Comparison of ENCODE assay signal across 11 cellular contexts in the genomic region with DNA sequence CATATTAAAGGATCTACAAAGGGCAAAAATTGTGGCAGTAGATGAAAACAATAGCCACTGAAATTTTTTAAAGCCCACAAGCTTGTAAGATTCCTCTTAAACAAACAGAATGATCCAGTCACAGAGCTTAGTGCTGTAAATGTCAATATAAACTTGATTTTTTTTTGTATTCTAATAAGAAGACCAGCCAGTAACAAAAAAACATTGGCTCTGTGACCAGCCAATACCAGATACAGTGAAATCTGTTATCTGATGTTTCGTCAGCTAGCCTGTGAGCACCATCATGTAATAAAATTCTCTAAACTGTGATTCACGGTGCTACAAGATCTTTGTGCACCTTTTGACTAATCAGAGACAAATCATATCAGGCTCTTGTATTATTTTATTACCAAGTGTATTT.
DNase-seq lines count a peak whose midpoint lies in the region; ATAC-seq, FAIRE-seq and TF ChIP-seq lines count a peak whose summit lies in the region.
"Had no signal": no experiment of that assay in that cellular context is flagged by ENCODE, and none has a peak within 500 bp of the region (broad histone marks: within the 10 kb centered on the region; RNA-seq: fewer than 3 reads in every experiment).

No MANE protein-coding gene starts in this region.

- no peaks in the 10 kb centered on the region for H3K27me3 Mint-ChIP-seq in activated B cell treated with CpG ODN at 0.5 μM for 24 hours
- H3K27me3 Mint-ChIP-seq: dendritic cell treated with granulocyte-macrophage colony-stimulating factor and Interleukin-4, amounts not matched to agents 40 ng/mL and 50 ng/mL, for 4 days had no signal

- H3K9me3 Mint-ChIP-seq in activated B cell treated with CpG ODN at 0.5 μM for 24 hours = peaks cover 2% of the 10 kb centered on the region
- H3K9me3 Mint-ChIP-seq: dendritic cell treated with granulocyte-macrophage colony-stimulating factor and Interleukin-4, amounts not matched to agents 40 ng/mL and 50 ng/mL, for 4 days had no signal

- H3F3A ChIP-seq in GM23248 (ENCODE audit: insufficient read depth) = peaks cover 72% of the 10 kb centered on the region

- ATAC-seq in activated B cell treated with CpG ODN at 0.5 μM for 24 hours (ENCODE audit: low read depth) = no peak
- peak; percentile 21 to 59 for ATAC-seq in left cardiac atrium
- no peak for ATAC-seq in HG03280 (IDR thresholded peaks at IDR 0.05; ENCODE audit: unreplicated experiment)

- no peak overlapping the region for H2AFZ ChIP-seq in GM23248

- peak overlapping the region; percentile 66 for H3K4me2 ChIP-seq in GM23248 (ENCODE audit: unreplicated experiment)

- H3K36me3 ChIP-seq in GM23248 (ENCODE audit: low read depth) = no peaks in the 10 kb centered on the region

- H3K4me3 ChIP-seq in GM23248 (peak overlapping the region; percentile 51), skin epidermis (no peak overlapping the region)

- H3K4me1 Mint-ChIP-seq in activated B cell treated with CpG ODN at 0.5 μM for 24 hours = peaks cover 76% of the 10 kb centered on the region

- H3K4me3 Mint-ChIP-seq in activated B cell treated with CpG ODN at 0.5 μM for 24 hours = no peak overlapping the region
- H3K4me3 Mint-ChIP-seq: dendritic cell treated with granulocyte-macrophage colony-stimulating factor and Interleukin-4, amounts not matched to agents 40 ng/mL and 50 ng/mL, for 4 days had no signal

- intact Hi-C loops in activated B cell treated with CpG ODN at 0.5 μM for 24 hours (cut with micrococcal nuclease) = loop anchor here (5.0 to 10.0 kb wide), 6 partner anchors 40 to 1683 kb away; a partner anchor contains a TSS
- intact Hi-C loops in left cardiac atrium (cut with DNase I) = loop anchor here (10.0 kb wide), 3 partner anchors 87 to 167 kb away; no protein-coding TSS in a partner anchor

- in situ Hi-C loops in GM23248 (cut with MboI) = no loop called here

- no peaks in the 10 kb centered on the region for H3K9me2 ChIP-seq in GM23248 (ENCODE audit: insufficient read depth)

- H3K27me3 ChIP-seq in GM23248 (replicated peaks; ENCODE audit: insufficient read depth) = no peaks in the 10 kb centered on the region

- WGBS in GM23248 (ENCODE audit: low coverage in 1 of 2, low lambda C conversion rate in 2 of 2, missing lambda C conversion rate in 2 of 2), 2 experiments = 0 to 2% methylated on average over 2 of the region's 2 CpGs

- POLR2A ChIA-PET in activated B cell treated with CpG ODN at 0.5 μM for 24 hours (lab: Charles Lee) = no interaction called here

- no peaks in the 10 kb centered on the region for H4K20me1 ChIP-seq in GM23248 (ENCODE audit: insufficient read depth)

- TF ChIP-seq POLR2A in GM12891 (IDR thresholded peaks at IDR 0.05; ENCODE audit: low read depth, low read length) = no peak

- peak overlapping the region; percentile 74 for H3K9ac ChIP-seq in GM23248

- no peak for FAIRE-seq in GM12891 (lab: Jason Lieb, UNC)

- no peaks in the 10 kb centered on the region for H3K9me3 ChIP-seq in GM23248 (ENCODE audit: low read depth)

- H3K79me2 ChIP-seq in GM23248 (ENCODE audit: insufficient read depth) = no peaks in the 10 kb centered on the region

- no peak for TF ChIP-seq CTCF in activated B cell treated with CpG ODN at 0.5 μM for 24 hours (IDR thresholded peaks at IDR 0.05)

- H3K27ac Mint-ChIP-seq in activated B cell treated with CpG ODN at 0.5 μM for 24 hours = peak overlapping the region; percentile 97

- H3K4me1 ChIP-seq in GM23248 (ENCODE audit: insufficient read depth) = peaks cover 63% of the 10 kb centered on the region

- DNase-seq in GM23248 (peak; percentile 91), activated B cell treated with CpG ODN at 0.5 μM for 24 hours (no peak), left cardiac atrium (no peak), GM12891 (ENCODE audit: insufficient read length, low spot score) (no peak), UCSD-AML1 (lab: John Stamatoyannopoulos, UW; ENCODE audit: unreplicated experiment) (no peak), superior temporal gyrus (ENCODE audit: extremely low spot score) (no peak)
- DNase-seq: NCI-H146, T1000 had no signal

- CTCF ChIA-PET in activated B cell treated with CpG ODN at 0.5 μM for 24 hours (lab: Charles Lee) = no interaction called here

- no peaks in the 10 kb centered on the region for H3K36me3 Mint-ChIP-seq in activated B cell treated with CpG ODN at 0.5 μM for 24 hours (ENCODE audit: low read depth)

- peak overlapping the region; percentile 96 for H3K27ac ChIP-seq in GM23248
- H3K27ac ChIP-seq in skin epidermis = peak overlapping the region in 20 of 21 experiments; percentile 45 to 95 (median 76)

TF ChIP-seq in GM12891, 5 proteins besides CTCF, POLR2A, EP300 and RAD21:
- TF ChIP-seq POLR2AphosphoS5 (IDR thresholded peaks at IDR 0.05; ENCODE audit: low read depth, low read length) (no peak), SPI1 (IDR thresholded peaks at IDR 0.05; ENCODE audit: low read depth, low read length) (no peak), TAF1 (IDR thresholded peaks at IDR 0.05; ENCODE audit: low read depth, low read length) (no peak), POU2F2 (IDR thresholded peaks at IDR 0.05; ENCODE audit: low read depth, low read length) (no peak), PAX5 (IDR thresholded peaks at IDR 0.05; ENCODE audit: insufficient read depth, low read length, severe bottlenecking) (no peak)

Comparison
In these comparisons a context has a peak if more than half of its experiments do, and no peak if none do; other contexts are left out.
1. ATAC-seq: peak in left cardiac atrium (2 of 2); none in activated B cell treated with CpG ODN at 0.5 μM for 24 hours (single experiment) and HG03280 (single experiment).